Comparison of ENCODE assay signal across 21 cellular contexts in genomic region chr1:25624155-25624554, GRCh38. TPM values are rescaled to one million over a fixed set of nuclear protein-coding genes. Genes with fewer than 3 reads are reported as not detected.
DNase-seq lines count a peak whose midpoint lies in the region; ATAC-seq and FAIRE-seq lines count a peak whose summit lies in the region.
"Had no signal": no experiment of that assay in that cellular context is flagged by ENCODE, and none has a peak within 500 bp of the region (broad histone marks: within the 10 kb centered on the region; RNA-seq: fewer than 3 reads in every experiment).

No MANE protein-coding gene starts in this region.

- ATAC-seq in activated CD4-positive, alpha-beta T cell treated with anti-CD3 and anti-CD28 coated beads for 36 hours = no peak
- ATAC-seq in GM21737 (IDR thresholded peaks at IDR 0.05; ENCODE audit: unreplicated experiment) = no peak
- ATAC-seq: gastrocnemius medialis, WTC11 had no signal

- H3K36me3 Mint-ChIP-seq in activated CD4-positive, alpha-beta T cell treated with anti-CD3 and anti-CD28 coated beads for 36 hours (ENCODE audit: low read depth) = peaks cover 14% of the 10 kb centered on the region
- H3K36me3 Mint-ChIP-seq in CD4-positive, alpha-beta memory T cell = peaks cover 6 to 16% of the 10 kb centered on the region in 2 donors
- peaks cover 21% of the 10 kb centered on the region for H3K36me3 Mint-ChIP-seq in activated naive CD8-positive, alpha-beta T cell treated with anti-CD3 and anti-CD28 coated beads for 36 hours
- H3K36me3 Mint-ChIP-seq: WTC11 had no signal

- no peak for FAIRE-seq in RCC 7860 (lab: Jason Lieb, UNC)
- FAIRE-seq: HTR-8/SVneo had no signal

- H3K27me3 Mint-ChIP-seq in activated CD4-positive, alpha-beta T cell treated with anti-CD3 and anti-CD28 coated beads for 36 hours = no peaks in the 10 kb centered on the region
- no peaks in the 10 kb centered on the region for H3K27me3 Mint-ChIP-seq in CD4-positive, alpha-beta memory T cell
- peaks cover 4% of the 10 kb centered on the region for H3K27me3 Mint-ChIP-seq in activated naive CD8-positive, alpha-beta T cell treated with anti-CD3 and anti-CD28 coated beads for 36 hours

- H3K4me1 ChIP-seq in CD4-positive, alpha-beta memory T cell (ENCODE audit: insufficient read depth, low read length) = peaks cover 72% of the 10 kb centered on the region
- H3K4me1 ChIP-seq: BE2C had no signal

- H3K36me3 ChIP-seq in CD4-positive, alpha-beta memory T cell (ENCODE audit: insufficient read depth, low read length) = no peaks in the 10 kb centered on the region
- H3K36me3 ChIP-seq: BE2C, gastrocnemius medialis, prostate gland, transverse colon had no signal

- no peaks in the 10 kb centered on the region for H3K9me3 ChIP-seq in CD4-positive, alpha-beta memory T cell (ENCODE audit: control insufficient read depth in 1 of 2, low read length in 2 of 2)
- H3K9me3 ChIP-seq: BE2C, gastrocnemius medialis, prostate gland, transverse colon had no signal

- peak overlapping the region; percentile 10 for H3K27ac Mint-ChIP-seq in activated CD4-positive, alpha-beta T cell treated with anti-CD3 and anti-CD28 coated beads for 36 hours
- peak overlapping the region in 4 of 7 donors; percentile 33 to 93 (median 74) for H3K27ac Mint-ChIP-seq in CD4-positive, alpha-beta memory T cell
- H3K27ac Mint-ChIP-seq in activated naive CD8-positive, alpha-beta T cell treated with anti-CD3 and anti-CD28 coated beads for 36 hours = peak overlapping the region; percentile 77
- H3K27ac Mint-ChIP-seq: WTC11 had no signal

- H3K4me3 ChIP-seq in CD4-positive, alpha-beta memory T cell (ENCODE audit: low read length in 2 of 2) = no peak overlapping the region
- H3K4me3 ChIP-seq: gastrocnemius medialis, prostate gland, transverse colon had no signal

- peaks cover 70% of the 10 kb centered on the region for H3K4me1 Mint-ChIP-seq in activated CD4-positive, alpha-beta T cell treated with anti-CD3 and anti-CD28 coated beads for 36 hours
- H3K4me1 Mint-ChIP-seq in CD4-positive, alpha-beta memory T cell = peaks cover 71 to 92% (median 81%) of the 10 kb centered on the region in 4 donors
- H3K4me1 Mint-ChIP-seq in activated naive CD8-positive, alpha-beta T cell treated with anti-CD3 and anti-CD28 coated beads for 36 hours = peaks cover 63% of the 10 kb centered on the region

- intact Hi-C loops in activated CD4-positive, alpha-beta T cell treated with anti-CD3 and anti-CD28 coated beads for 36 hours (cut with DNase I, micrococcal nuclease) = no loop called here
- intact Hi-C loops in CD4-positive, alpha-beta memory T cell (cut with micrococcal nuclease) = no loop called here

- CTCF ChIA-PET in activated CD4-positive, alpha-beta T cell treated with anti-CD3 and anti-CD28 coated beads for 36 hours (lab: Charles Lee) = interaction anchor here (0.6 to 10.0 kb wide), 5 partner anchors 17 to 55 kb away, joined by 3 to 91 read pairs (median 7); no protein-coding TSS in a partner anchor
- CTCF ChIA-PET in CD4-positive, alpha-beta memory T cell (lab: Charles Lee; ENCODE audit: partially characterized antibody) = interaction anchor here (1.2 to 8.0 kb wide), 8 partner anchors 15 to 186 kb away, joined by 3 to 46 read pairs (median 4); no protein-coding TSS in a partner anchor

- no peaks in the 10 kb centered on the region for H3K27me3 ChIP-seq in CD4-positive, alpha-beta memory T cell (ENCODE audit: insufficient read depth, low read length)
- H3K27me3 ChIP-seq: BE2C, gastrocnemius medialis had no signal

- DNase-seq in activated CD4-positive, alpha-beta T cell treated with anti-CD3 and anti-CD28 coated beads for 36 hours = peak; percentile 47
- no peak for DNase-seq in activated CD4-positive, alpha-beta T cell treated with anti-CD3 and anti-CD28 coated beads for 4 hours
- peak in 3 of 5 donors; percentile 19 to 44 (median 33) for DNase-seq in CD4-positive, alpha-beta memory T cell
- DNase-seq in NOMO-1 treated with dmso at 0.1 percent for 144 hours (lab: John Stamatoyannopoulos, UW; ENCODE audit: unreplicated experiment) (peak; percentile 10), RCC 7860 (ENCODE audit: low spot score) (no peak), NCI-H2029 treated with DMSO at 0.1 percent for 48 hours (lab: John Stamatoyannopoulos, UW) (no peak)
- peak; percentile 52 for DNase-seq in activated naive CD8-positive, alpha-beta T cell treated with anti-CD3 and anti-CD28 coated beads for 36 hours
- DNase-seq: activated T-cell treated with anti-CD3 and anti-CD28 coated beads for 4 hours, amygdala, BE2C, gastrocnemius medialis, mesendoderm, NCI-H1436, NCI-H446, Right ventricle myocardium superior, transverse colon had no signal

- no peak overlapping the region for H3K4me3 Mint-ChIP-seq in activated CD4-positive, alpha-beta T cell treated with anti-CD3 and anti-CD28 coated beads for 36 hours
- peak overlapping the region in 6 of 8 donors; percentile 45 to 99 (median 54) for H3K4me3 Mint-ChIP-seq in CD4-positive, alpha-beta memory T cell
- H3K4me3 Mint-ChIP-seq in activated naive CD8-positive, alpha-beta T cell treated with anti-CD3 and anti-CD28 coated beads for 36 hours = no peak overlapping the region
- H3K4me3 Mint-ChIP-seq: neural crest cell, WTC11 had no signal

- peaks cover 4% of the 10 kb centered on the region for H3K9me3 Mint-ChIP-seq in activated CD4-positive, alpha-beta T cell treated with anti-CD3 and anti-CD28 coated beads for 36 hours (ENCODE audit: low read depth)
- H3K9me3 Mint-ChIP-seq in CD4-positive, alpha-beta memory T cell = peaks cover 0 to 4% (median 0%) of the 10 kb centered on the region in 8 donors
- H3K9me3 Mint-ChIP-seq in activated naive CD8-positive, alpha-beta T cell treated with anti-CD3 and anti-CD28 coated beads for 36 hours = peaks cover 5% of the 10 kb centered on the region
- H3K9me3 Mint-ChIP-seq: neural crest cell had no signal

- no peak overlapping the region for H3K27ac ChIP-seq in CD4-positive, alpha-beta memory T cell (ENCODE audit: low read depth, low read length)
- H3K27ac ChIP-seq: gastrocnemius medialis, prostate gland, transverse colon had no signal

- POLR2A ChIA-PET in activated CD4-positive, alpha-beta T cell treated with anti-CD3 and anti-CD28 coated beads for 36 hours (lab: Charles Lee) = interaction anchor here (0.6 to 1.7 kb wide), 2 partner anchors 18 to 27 kb away, joined by 3 to 5 read pairs; no protein-coding TSS in a partner anchor
- POLR2A ChIA-PET in CD4-positive, alpha-beta memory T cell (lab: Charles Lee; ENCODE audit: partially characterized antibody) = interaction anchor here (0.6 to 10.7 kb wide), 7 partner anchors 16 to 579 kb away, joined by 3 to 151 read pairs (median 6); partner anchors contain the start of genes LDLRAP1 and MTFR1L

RNA-seq across cellular contexts. Expression of gene MAN1C1, which starts 7.6 kb away (rescaled TPM):
- 10 to 100 TPM in 1 of 2 experiments, 1 to 10 TPM in 1; 10.0 to 10.1 TPM for total RNA-seq in activated CD4-positive, alpha-beta T cell treated with anti-CD3 and anti-CD28 coated beads for 36 hours
- total RNA-seq in CD4-positive, alpha-beta memory T cell = 10 to 100 TPM; 42.6 to 45.1 TPM
- polyA plus RNA-seq in CD4-positive, alpha-beta memory T cell = 10 to 100 TPM in 1 of 2 donors, 1 to 10 TPM in 1; 3.6 to 10.4 TPM
- 1 to 10 TPM; 5.1 to 5.3 TPM for total RNA-seq in activated naive CD8-positive, alpha-beta T cell treated with anti-CD3 and anti-CD28 coated beads for 36 hours

Comparison
In these comparisons a context has a peak if more than half of its experiments do, and no peak if none do; other contexts are left out.
1. DNase-seq: peak in activated CD4-positive, alpha-beta T cell treated with anti-CD3 and anti-CD28 coated beads for 36 hours (single experiment), CD4-positive, alpha-beta memory T cell (3 of 5), NOMO-1 treated with dmso at 0.1 percent for 144 hours (single experiment) and activated naive CD8-positive, alpha-beta T cell treated with anti-CD3 and anti-CD28 coated beads for 36 hours (single experiment); none in activated CD4-positive, alpha-beta T cell treated with anti-CD3 and anti-CD28 coated beads for 4 hours (0 of 2), RCC 7860 (single experiment) and NCI-H2029 treated with DMSO at 0.1 percent for 48 hours (single experiment).
2. H3K27ac Mint-ChIP-seq: peak in every context shown above with its lines; median percentile 77 in activated naive CD8-positive, alpha-beta T cell treated with anti-CD3 and anti-CD28 coated beads for 36 hours; 74 in CD4-positive, alpha-beta memory T cell; 10 in activated CD4-positive, alpha-beta T cell treated with anti-CD3 and anti-CD28 coated beads for 36 hours.
3. H3K4me3 Mint-ChIP-seq: peak in CD4-positive, alpha-beta memory T cell (6 of 8); none in activated CD4-positive, alpha-beta T cell treated with anti-CD3 and anti-CD28 coated beads for 36 hours (single experiment) and activated naive CD8-positive, alpha-beta T cell treated with anti-CD3 and anti-CD28 coated beads for 36 hours (single experiment).